ENCODE assay signal across 1 cellular context in genomic region chr12:116434155-116435065, GRCh38.
TF ChIP-seq lines count a peak whose summit lies in the region.

No MANE protein-coding gene starts in this region.

TF ChIP-seq in A549, 52 proteins besides CTCF, POLR2A, EP300 and RAD21 (continued from another document):
- peak; percentile 92 for TF ChIP-seq MAFK (IDR thresholded peaks at IDR 0.05; ENCODE audit: partially characterized antibody)
- TF ChIP-seq TP53 (CRISPR knock-in tag; IDR thresholded peaks at IDR 0.05) = no peak
- no peak for TF ChIP-seq ESRRA (IDR thresholded peaks at IDR 0.05; ENCODE audit: borderline replicate concordance, low read length)
- TF ChIP-seq FOXS1 (CRISPR knock-in tag; IDR thresholded peaks at IDR 0.05) = no peak
- TF ChIP-seq MAX (IDR thresholded peaks at IDR 0.05) = peak; percentile 74
- peak; percentile 30 for TF ChIP-seq ZFP36 (IDR thresholded peaks at IDR 0.05; ENCODE audit: borderline replicate concordance, partially characterized antibody)
- TF ChIP-seq HDAC2 (IDR thresholded peaks at IDR 0.05) = no peak
- TF ChIP-seq SREBF2 (IDR thresholded peaks at IDR 0.05) = no peak
- peak; percentile 72 for TF ChIP-seq BHLHE40 (IDR thresholded peaks at IDR 0.05; ENCODE audit: low read depth, low read length)
- no peak for TF ChIP-seq CHD2 (IDR thresholded peaks at IDR 0.05; ENCODE audit: low read length, partially characterized antibody)
- no peak for TF ChIP-seq HES2 (IDR thresholded peaks at IDR 0.05)
- 0 out of 2 replicates have a peak, but pooled peaks have one; percentile 38 for TF ChIP-seq MYC (IDR thresholded peaks at IDR 0.05; ENCODE audit: borderline replicate concordance, low read length)
- TF ChIP-seq CBX2 (IDR thresholded peaks at IDR 0.05; ENCODE audit: borderline replicate concordance, low read depth) = no peak
- no peak for TF ChIP-seq KDM1A (IDR thresholded peaks at IDR 0.05; ENCODE audit: low read depth)
- no peak for TF ChIP-seq FOSB (CRISPR knock-in tag; IDR thresholded peaks at IDR 0.05)
- no peak for TF ChIP-seq ZNF302 (CRISPR knock-in tag; IDR thresholded peaks at IDR 0.05)
- no peak for TF ChIP-seq EHMT2 (IDR thresholded peaks at IDR 0.05; ENCODE audit: low read depth)
- no peak for TF ChIP-seq POLR2AphosphoS2 (conservative IDR thresholded peaks at IDR 0.05; ENCODE audit: low read length)
- TF ChIP-seq HMGXB4 (CRISPR knock-in tag; IDR thresholded peaks at IDR 0.05; ENCODE audit: borderline replicate concordance) = no peak
- TF ChIP-seq ATOH8 (CRISPR knock-in tag; IDR thresholded peaks at IDR 0.05; ENCODE audit: low read depth) = no peak
- TF ChIP-seq CBX8 (IDR thresholded peaks at IDR 0.05) = no peak
- peak; percentile 19 to 44; a peak in 3 of 5 replicates for TF ChIP-seq JUN (IDR thresholded peaks at IDR 0.05)
- no peak for TF ChIP-seq HEYL (CRISPR knock-in tag; IDR thresholded peaks at IDR 0.05)
- no peak for TF ChIP-seq PHF8 (IDR thresholded peaks at IDR 0.05; ENCODE audit: borderline replicate concordance, low read depth)
- no peak for TF ChIP-seq EHF (CRISPR knock-in tag; IDR thresholded peaks at IDR 0.05)
- TF ChIP-seq ELK1 (IDR thresholded peaks at IDR 0.05; ENCODE audit: low read depth, low read length) = 0 out of 2 replicates have a peak, but pooled peaks have one; percentile 81
- TF ChIP-seq CHD4 (IDR thresholded peaks at IDR 0.05; ENCODE audit: borderline replicate concordance) = no peak
- 0 out of 2 replicates have a peak, but pooled peaks have one; percentile 7 for TF ChIP-seq USF2 (IDR thresholded peaks at IDR 0.05)
